Comparison of ENCODE assay signal across 24 cellular contexts in genomic region chr10:95337354-95337753, GRCh38. TPM values are rescaled to one million over a fixed set of nuclear protein-coding genes. Genes with fewer than 3 reads are reported as not detected.
DNase-seq lines count a peak whose midpoint lies in the region; TF ChIP-seq lines count a peak whose summit lies in the region.
"Had no signal": no experiment of that assay in that cellular context is flagged by ENCODE, and none has a peak within 500 bp of the region (broad histone marks: within the 10 kb centered on the region; RNA-seq: fewer than 3 reads in every experiment).

No MANE protein-coding gene starts in this region.

- no peak for TF ChIP-seq POLR2A in esophagus muscularis mucosa (IDR thresholded peaks at IDR 0.05; ENCODE audit: low read depth)

- TF ChIP-seq EP300 in esophagus muscularis mucosa (IDR thresholded peaks at IDR 0.05) = no peak

- WGBS in esophagus muscularis mucosa = 72% methylated on average over 8 of the region's 8 CpGs
- 97% methylated on average over 3 of the region's 8 CpGs for WGBS in mesenchymal stem cell

- no peak overlapping the region for H3K9ac ChIP-seq in mesenchymal stem cell (ENCODE audit: low read length)
- H3K9ac ChIP-seq in stomach smooth muscle (ENCODE audit: low read length in 2 of 2) = no peak overlapping the region
- H3K9ac ChIP-seq: KMS-11 had no signal

- H2BK120ac ChIP-seq in mesenchymal stem cell (ENCODE audit: low read depth, low read length) = no peak overlapping the region

- peak overlapping the region; percentile 38 for H2BK15ac ChIP-seq in mesenchymal stem cell (ENCODE audit: low read depth, poor library complexity, severe bottlenecking)

- peak overlapping the region in 1 of 2 experiments; percentile 3 for H3K4ac ChIP-seq in mesenchymal stem cell (ENCODE audit: low read depth in 1 of 2, low read length in 2 of 2)

- H4K91ac ChIP-seq in mesenchymal stem cell (ENCODE audit: low read length) = no peak overlapping the region

- H2BK12ac ChIP-seq in mesenchymal stem cell (ENCODE audit: low read length in 2 of 2) = peak overlapping the region in 1 of 2 experiments; percentile 8

- no peak overlapping the region for H2AK5ac ChIP-seq in mesenchymal stem cell (ENCODE audit: low read length, severe bottlenecking)

- H3K14ac ChIP-seq in mesenchymal stem cell (ENCODE audit: low read length in 2 of 2) = no peak overlapping the region

- H4K8ac ChIP-seq in mesenchymal stem cell (ENCODE audit: low read length) = no peak overlapping the region

- peak overlapping the region; percentile 96 to 97 for H3K27ac ChIP-seq in ascending aorta
- peak overlapping the region in 3 of 4 donors; percentile 90 to 91 (median 90) for H3K27ac ChIP-seq in esophagus muscularis mucosa (replicated peaks in 1 of 4)
- H3K27ac ChIP-seq in mesenchymal stem cell (ENCODE audit: low read length, poor library complexity, severe bottlenecking) = no peak overlapping the region
- peak overlapping the region; percentile 86 for H3K27ac ChIP-seq in stomach smooth muscle (ENCODE audit: low read length)
- H3K27ac ChIP-seq: HL-60, KMS-11, SJSA1 had no signal

- intact Hi-C loops in ascending aorta (cut with DNase I) (loop anchor here (5.0 kb wide), 1 partner anchor 90 kb away; no protein-coding TSS in a partner anchor), esophagus muscularis mucosa (cut with DNase I) (no loop called here)

- H3K79me1 ChIP-seq in mesenchymal stem cell (replicated peaks; ENCODE audit: low read length, poor library complexity, severe bottlenecking) = no peaks in the 10 kb centered on the region

- no peak overlapping the region for H2AFZ ChIP-seq in mesenchymal stem cell (ENCODE audit: low read depth, low read length)
- H2AFZ ChIP-seq: GM23338 had no signal

- H2BK5ac ChIP-seq in mesenchymal stem cell (ENCODE audit: low read depth, low read length, poor library complexity, severe bottlenecking) = no peak overlapping the region

- no peak overlapping the region for H3K18ac ChIP-seq in mesenchymal stem cell (ENCODE audit: low read depth in 1 of 2, low read length in 2 of 2)

- no peak overlapping the region for H3K23ac ChIP-seq in mesenchymal stem cell (ENCODE audit: low read length in 2 of 2)

- no peak for DNase-seq in ascending aorta (ENCODE audit: low spot score in 2 of 2)
- no peak for DNase-seq in esophagus muscularis mucosa (ENCODE audit: extremely low spot score)
- DNase-seq in mesenchymal stem cell = no peak
- no peak for DNase-seq in NCI-H82 treated with DMSO at 0.1 percent for 48 hours (lab: John Stamatoyannopoulos, UW; ENCODE audit: unreplicated experiment)
- no peak for DNase-seq in stimulated activated CD4-positive, alpha-beta T cell treated with anti-CD3 and anti-CD28 coated beads, Interleukin-15, amount 100 ng/mL, for 24 hours
- no peak for DNase-seq in NK-92 (lab: John Stamatoyannopoulos, UW; ENCODE audit: unreplicated experiment)
- no peak for DNase-seq in mesenteric fat pad (ENCODE audit: low spot score)
- DNase-seq: CD4-positive, alpha-beta T cell; COR-L47; DMS 273 treated with DMSO at 0.1 percent for 48 hours; DND-41; HCEC 1CT; NCI-H1092 treated with DMSO at 0.1 percent for 48 hours; NCI-H1436 treated with DMSO at 0.1 percent for 48 hours; NCI-H2029; NCI-H2227 treated with DMSO at 0.1 percent for 48 hours; NCI-H510A; NCI-H748 treated with DMSO at 0.1 percent for 48 hours had no signal

- H3K36me3 ChIP-seq in ascending aorta (peaks cover 81 to 93% of the 10 kb centered on the region in 2 donors), esophagus muscularis mucosa (peaks cover 37 to 98% (median 90%) of the 10 kb centered on the region in 4 donors), mesenchymal stem cell (ENCODE audit: control insufficient read depth in 1 of 2, insufficient read depth in 2 of 2, low read depth in 1 of 2, low read length in 2 of 2) (no peaks in the 10 kb centered on the region), stomach smooth muscle (ENCODE audit: control insufficient read depth in 2 of 2, insufficient read depth in 2 of 2, low read length in 2 of 2) (peaks cover 62 to 66% of the 10 kb centered on the region in 2 donors)
- H3K36me3 ChIP-seq: Peyer's patch, SJSA1 had no signal

- H3K4me1 ChIP-seq in ascending aorta = peaks cover 21 to 47% of the 10 kb centered on the region in 2 donors
- H3K4me1 ChIP-seq in esophagus muscularis mucosa = peaks cover 78 to 100% (median 90%) of the 10 kb centered on the region in 4 donors
- peaks cover 18% of the 10 kb centered on the region for H3K4me1 ChIP-seq in mesenchymal stem cell (ENCODE audit: control insufficient read depth, insufficient read depth, low read depth, low read length)
- peaks cover 28% of the 10 kb centered on the region for H3K4me1 ChIP-seq in stomach smooth muscle (ENCODE audit: control insufficient read depth, insufficient read depth, low read length)

- H3K9me3 ChIP-seq in ascending aorta (no peaks in the 10 kb centered on the region), esophagus muscularis mucosa (no peaks in the 10 kb centered on the region), mesenchymal stem cell (ENCODE audit: control insufficient read depth, low read length) (no peaks in the 10 kb centered on the region), stomach smooth muscle (ENCODE audit: control insufficient read depth in 2 of 2, low read length in 2 of 2) (no peaks in the 10 kb centered on the region)
- H3K9me3 ChIP-seq: Peyer's patch had no signal

- no peak overlapping the region for H3K4me2 ChIP-seq in mesenchymal stem cell (ENCODE audit: low read length, poor library complexity, severe bottlenecking)
- H3K4me2 ChIP-seq: GM23338, KMS-11 had no signal

- H3K27me3 ChIP-seq in ascending aorta (no peaks in the 10 kb centered on the region), esophagus muscularis mucosa (no peaks in the 10 kb centered on the region), mesenchymal stem cell (ENCODE audit: control insufficient read depth in 1 of 2, insufficient read depth in 1 of 2, low read length in 2 of 2) (no peaks in the 10 kb centered on the region), stomach smooth muscle (ENCODE audit: control insufficient read depth in 1 of 2, insufficient read depth in 2 of 2, low read length in 2 of 2) (no peaks in the 10 kb centered on the region)
- H3K27me3 ChIP-seq: Peyer's patch, SJSA1 had no signal

- TF ChIP-seq CTCF in ascending aorta (IDR thresholded peaks at IDR 0.05) = no peak
- TF ChIP-seq CTCF in esophagus muscularis mucosa (IDR thresholded peaks at IDR 0.05) = no peak

- H3K4me3 ChIP-seq in ascending aorta (no peak overlapping the region), esophagus muscularis mucosa (no peak overlapping the region), mesenchymal stem cell (ENCODE audit: insufficient read depth in 1 of 2, low read depth in 1 of 2, low read length in 2 of 2) (no peak overlapping the region), stomach smooth muscle (ENCODE audit: low read length in 2 of 2) (no peak overlapping the region)
- H3K4me3 ChIP-seq: GM23338, Peyer's patch, SJSA1 had no signal

RNA-seq across cellular contexts. Expression of gene PDLIM1, which starts 46.6 kb away (rescaled TPM):
- total RNA-seq in ascending aorta (191 TPM), esophagus muscularis mucosa (10 to 100 TPM; 40.7 to 86.8 (median 83.4) TPM), mesenteric fat pad (200 TPM)
- 537 TPM for polyA plus RNA-seq in mesenchymal stem cell (2013, experiment 1 of 2)
- 536 TPM for polyA plus RNA-seq in mesenchymal stem cell (2013, experiment 2 of 2)
